26 cellular contexts compared by ENCODE assay signal in the genomic region with DNA sequence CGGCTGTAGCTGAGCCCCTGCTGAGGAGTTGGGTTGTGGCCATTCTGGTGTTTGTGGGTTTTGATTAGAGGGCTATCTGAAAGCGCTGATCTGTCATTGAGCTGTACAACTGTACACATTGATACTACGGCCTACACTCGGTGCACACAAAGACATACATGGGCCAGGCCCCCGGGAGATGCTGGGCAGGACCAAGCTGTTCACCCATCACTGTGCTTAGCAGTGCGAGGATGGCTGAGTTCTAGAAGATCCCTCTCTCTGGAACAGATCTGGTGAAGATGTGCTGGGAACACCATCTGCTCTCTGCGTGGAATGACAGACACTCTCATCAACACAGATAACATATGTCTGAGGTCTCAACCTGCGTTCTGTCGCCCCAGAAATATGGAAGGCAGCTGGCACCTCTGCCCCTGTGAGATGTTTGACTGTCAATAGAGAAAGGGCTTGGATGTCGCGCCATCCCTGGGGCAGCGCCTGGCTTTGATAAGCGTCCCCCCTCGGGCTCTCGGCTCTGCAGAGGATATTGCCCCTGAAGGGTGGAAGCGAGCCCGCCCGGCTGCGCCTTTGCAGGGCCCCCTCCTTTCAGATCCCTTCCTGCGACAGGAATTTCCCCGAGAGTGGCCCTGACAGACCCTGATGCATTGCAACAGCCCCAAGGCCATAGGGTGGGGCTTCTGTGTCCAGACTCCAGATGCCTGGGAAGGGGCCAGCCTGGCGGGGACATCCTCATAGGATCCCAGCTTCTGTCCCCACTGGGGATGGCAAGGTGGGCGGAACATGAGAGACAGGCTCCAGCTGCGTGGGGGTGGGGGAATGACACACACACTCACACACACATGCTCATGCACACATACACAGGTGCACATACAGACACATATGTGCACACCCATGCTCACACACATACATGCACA.
DNase-seq lines count a peak whose midpoint lies in the region; ATAC-seq, FAIRE-seq and TF ChIP-seq lines count a peak whose summit lies in the region.
"Had no signal": no experiment of that assay in that cellular context is flagged by ENCODE, and none has a peak within 500 bp of the region (broad histone marks: within the 10 kb centered on the region; RNA-seq: fewer than 3 reads in every experiment).

No MANE protein-coding gene starts in this region.

- H3K9me3 Mint-ChIP-seq in naive thymus-derived CD4-positive, alpha-beta T cell, result peaks cover 0 to 8% (median 0%) of the 10 kb centered on the region in 11 donors
- H3K9me3 Mint-ChIP-seq in naive thymus-derived CD8-positive, alpha-beta T cell, result peaks cover 0 to 2% (median 0%) of the 10 kb centered on the region in 9 donors
- H3K9me3 Mint-ChIP-seq: activated naive CD8-positive, alpha-beta T cell treated with anti-CD3 and anti-CD28 coated beads, Interleukin-2, amount 50 U/mL, for 24 hours; central memory CD8-positive, alpha-beta T cell; stimulated activated effector memory CD8-positive, alpha-beta T cell treated with anti-CD3 and anti-CD28 coated beads, Interleukin-12 subunit alpha, Interleukin-12 subunit beta, amount 100 ng/mL, for 72 hours had no signal

- 0 out of 2 replicates have a peak overlapping the region, but pooled peaks have one; percentile 27 for H2BK5ac ChIP-seq in H1 (ENCODE audit: low read depth, low read length)

- H3K4me1 ChIP-seq in H1 (replicated peaks in 1 of 4; ENCODE audit: control insufficient read depth in 3 of 4, insufficient read depth in 4 of 4, low read length in 3 of 4) (no peaks in the 10 kb centered on the region), osteoblast (ENCODE audit: insufficient read depth, low read length) (peaks cover 22% of the 10 kb centered on the region)
- H3K4me1 ChIP-seq in naive thymus-derived CD4-positive, alpha-beta T cell (ENCODE audit: control insufficient read depth in 2 of 2, insufficient read depth in 2 of 2, low read length in 2 of 2), result no peaks in the 10 kb centered on the region
- H3K4me1 ChIP-seq: gastroesophageal sphincter, left lung, pancreas had no signal

- 91% methylated on average over 21 of the region's 24 CpGs; no CpG with 5 or more reads in 1 of the 2 experiments for WGBS in H1 (ENCODE audit: extremely low coverage in 1 of 2, insufficient coverage in 1 of 2, insufficient read length in 1 of 2, insufficient replicate concordance in 2 of 2, low coverage in 1 of 2, low lambda C conversion rate in 2 of 2, missing lambda C conversion rate in 1 of 2), 2 experiments

- no peak overlapping the region for H2AK5ac ChIP-seq in H1 (ENCODE audit: low read depth, low read length)

- H3K27me3 Mint-ChIP-seq in naive thymus-derived CD4-positive, alpha-beta T cell, result peaks cover 0 to 30% (median 21%) of the 10 kb centered on the region in 5 donors
- H3K27me3 Mint-ChIP-seq in naive thymus-derived CD8-positive, alpha-beta T cell, result peaks cover 8 to 30% (median 21%) of the 10 kb centered on the region in 5 donors

- TF ChIP-seq POLR2A in H1 (IDR thresholded peaks at IDR 0.05; ENCODE audit: control extremely low read depth in 1 of 2, low read depth in 2 of 2, low read length in 2 of 2), result no peak

- H3K4me3 ChIP-seq in H1 (ENCODE audit: extremely low read depth in 1 of 4, insufficient read depth in 2 of 4, low read depth in 3 of 4, low read length in 4 of 4) (no peak overlapping the region), osteoblast (ENCODE audit: insufficient read depth, low read length) (no peak overlapping the region)
- H3K4me3 ChIP-seq in naive thymus-derived CD4-positive, alpha-beta T cell (ENCODE audit: low read length), result no peak overlapping the region
- H3K4me3 ChIP-seq: gastroesophageal sphincter, left lung, pancreas had no signal

- no peak overlapping the region for H3K27ac Mint-ChIP-seq in naive thymus-derived CD4-positive, alpha-beta T cell
- no peak overlapping the region for H3K27ac Mint-ChIP-seq in naive thymus-derived CD8-positive, alpha-beta T cell
- H3K27ac Mint-ChIP-seq: activated CD8-positive, alpha-beta T cell treated with anti-CD3 and anti-CD28 coated beads, Interleukin-2, amount 10 ng/mL, durations not matched to agents 7 days and 5 days; activated naive CD8-positive, alpha-beta T cell treated with anti-CD3 and anti-CD28 coated beads, Interleukin-2, amount 50 U/mL, for 24 hours; stimulated activated effector memory CD8-positive, alpha-beta T cell treated with anti-CD3 and anti-CD28 coated beads, Interleukin-12 subunit alpha, Interleukin-12 subunit beta, amount 100 ng/mL, for 72 hours had no signal

- H2AFZ ChIP-seq in H1 (ENCODE audit: low read length), result no peak overlapping the region
- H2AFZ ChIP-seq in osteoblast (ENCODE audit: low read length), result no peak overlapping the region

- H2BK12ac ChIP-seq in H1 (ENCODE audit: low read depth, low read length), result no peak overlapping the region

- TF ChIP-seq CTCF in H1 (IDR thresholded peaks at IDR 0.05; ENCODE audit: control extremely low read depth in 1 of 3, insufficient read depth in 1 of 3, low read depth in 1 of 3, low read length in 3 of 3) (no peak), osteoblast (IDR thresholded peaks at IDR 0.05; ENCODE audit: extremely low read depth, low read depth, low read length) (no peak)

- H3K27ac ChIP-seq in H1 (ENCODE audit: low read depth, low read length) (no peak overlapping the region), osteoblast (ENCODE audit: low read depth, low read length) (no peak overlapping the region)
- no peak overlapping the region for H3K27ac ChIP-seq in naive thymus-derived CD4-positive, alpha-beta T cell (ENCODE audit: low read depth, low read length)
- H3K27ac ChIP-seq: gastroesophageal sphincter, left lung, pancreas had no signal

- H3K4me2 ChIP-seq in H1 (ENCODE audit: insufficient read depth in 1 of 2, low read depth in 2 of 2, low read length in 2 of 2) (no peak overlapping the region), osteoblast (ENCODE audit: insufficient read depth, low read length) (no peak overlapping the region)

- H3K9ac ChIP-seq in H1 (replicated peaks in 1 of 4; ENCODE audit: extremely low read depth in 1 of 4, low read depth in 3 of 4, low read length in 3 of 4), result no peak overlapping the region

- FAIRE-seq in H1 (lab: Jason Lieb, UNC), result no peak
- FAIRE-seq: pancreas, TTC549 had no signal

- H3K79me1 ChIP-seq in H1 (ENCODE audit: low read depth, low read length), result no peaks in the 10 kb centered on the region

- no peak overlapping the region for H3K4ac ChIP-seq in H1 (replicated peaks; ENCODE audit: insufficient read length, low read depth, low read length)

- H4K91ac ChIP-seq in H1 (replicated peaks; ENCODE audit: insufficient read length, low read length), result no peak overlapping the region

- no peak for TF ChIP-seq EP300 in H1 (IDR thresholded peaks at IDR 0.05; ENCODE audit: borderline replicate concordance in 1 of 2, low read depth in 2 of 2, low read length in 2 of 2)

- DNase-seq in ELF-1 (ENCODE audit: low read depth, low spot score) (peak; percentile 59), NCI-H524 (lab: John Stamatoyannopoulos, UW) (peak; percentile 70 to 92), H1 (ENCODE audit: low read depth in 1 of 2, low spot score in 2 of 2) (no peak), osteoblast (ENCODE audit: insufficient read length, low spot score, missing footprints) (peak; percentile 35), D341Med (ENCODE audit: low spot score) (no peak), RPMI8226 (no peak)
- DNase-seq in naive thymus-derived CD4-positive, alpha-beta T cell, result no peak
- DNase-seq in naive thymus-derived CD8-positive, alpha-beta T cell, result no peak
- DNase-seq: activated CD4-positive, alpha-beta T cell treated with anti-CD3 and anti-CD28 coated beads for 1 hour; activated CD8-positive, alpha-beta T cell treated with anti-CD3 and anti-CD28 coated beads, Interleukin-2, amount 10 ng/mL, durations not matched to agents 7 days and 5 days; activated gamma-delta T cell; activated naive CD8-positive, alpha-beta T cell treated with anti-CD3 and anti-CD28 coated beads, Interleukin-2, amount 50 U/mL, for 24 hours; Calu3; DND-41; hippocampal formation; NCI-H1436; NCI-H69; stimulated activated CD4-positive, alpha-beta T cell treated with anti-CD3 and anti-CD28 coated beads, Interleukin-4, amount 100 ng/mL, for 24 hours; substantia nigra had no signal

- intact Hi-C loops in naive thymus-derived CD4-positive, alpha-beta T cell (cut with micrococcal nuclease), result no loop called here

- H4K5ac ChIP-seq in H1 (ENCODE audit: insufficient read length, low read depth, low read length), result no peak overlapping the region

- no peak overlapping the region for H3K23ac ChIP-seq in H1 (ENCODE audit: insufficient read length)

- no peak for ATAC-seq in naive thymus-derived CD4-positive, alpha-beta T cell
- no peak for ATAC-seq in naive thymus-derived CD8-positive, alpha-beta T cell
- ATAC-seq: activated CD8-positive, alpha-beta T cell treated with anti-CD3 and anti-CD28 coated beads, Interleukin-2, amount 10 ng/mL, durations not matched to agents 7 days and 5 days; activated naive CD8-positive, alpha-beta T cell treated with anti-CD3 and anti-CD28 coated beads, Interleukin-2, amount 50 U/mL, for 24 hours; gastroesophageal sphincter; left lung; Panc1; pancreas; stimulated activated effector memory CD8-positive, alpha-beta T cell treated with anti-CD3 and anti-CD28 coated beads, Interleukin-12 subunit alpha, Interleukin-12 subunit beta, amount 100 ng/mL, for 72 hours had no signal

- H3K9me3 ChIP-seq in H1 (ENCODE audit: insufficient read depth in 2 of 2, low read depth in 1 of 2, low read length in 1 of 2) (peaks cover 7 to 18% of the 10 kb centered on the region in 2 experiments; a peak in 3 of 4 replicates), osteoblast (ENCODE audit: low read depth, low read length) (no peaks in the 10 kb centered on the region)
- H3K9me3 ChIP-seq in naive thymus-derived CD4-positive, alpha-beta T cell (ENCODE audit: control insufficient read depth in 2 of 3, low read length in 3 of 3), result no peaks in the 10 kb centered on the region
- H3K9me3 ChIP-seq: gastroesophageal sphincter, left lung, pancreas had no signal

- no peaks in the 10 kb centered on the region for H3K36me3 Mint-ChIP-seq in naive thymus-derived CD4-positive, alpha-beta T cell
- H3K36me3 Mint-ChIP-seq in naive thymus-derived CD8-positive, alpha-beta T cell, result no peaks in the 10 kb centered on the region
- H3K36me3 Mint-ChIP-seq: stimulated activated effector memory CD8-positive, alpha-beta T cell treated with anti-CD3 and anti-CD28 coated beads, Interleukin-12 subunit alpha, Interleukin-12 subunit beta, amount 100 ng/mL, for 72 hours had no signal

- POLR2A ChIA-PET in H1 (lab: Charles Lee; ENCODE audit: partially characterized antibody), result no interaction called here
- POLR2A ChIA-PET in naive thymus-derived CD4-positive, alpha-beta T cell (lab: Charles Lee), result no interaction called here
- POLR2A ChIA-PET in naive thymus-derived CD8-positive, alpha-beta T cell (lab: Charles Lee), result no interaction called here

- H3K27me3 ChIP-seq in H1 (replicated peaks in 1 of 4; ENCODE audit: control insufficient read depth in 3 of 4, extremely low read depth in 1 of 4, insufficient read depth in 3 of 4, low read length in 3 of 4), result no peaks in the 10 kb centered on the region
- H3K27me3 ChIP-seq in osteoblast (ENCODE audit: insufficient read depth, low read length), result no peaks in the 10 kb centered on the region
- no peaks in the 10 kb centered on the region for H3K27me3 ChIP-seq in naive thymus-derived CD4-positive, alpha-beta T cell (ENCODE audit: control insufficient read depth in 2 of 2, insufficient read depth in 2 of 2, low read length in 2 of 2)
- H3K27me3 ChIP-seq: pancreas had no signal

- H4K20me1 ChIP-seq in H1 (replicated peaks in 1 of 2; ENCODE audit: control insufficient read depth in 1 of 2, insufficient read depth in 2 of 2, low read length in 2 of 2), result peaks cover 0 to 3% of the 10 kb centered on the region in 2 experiments
- H4K20me1 ChIP-seq in osteoblast (ENCODE audit: insufficient read depth, low read length), result no peaks in the 10 kb centered on the region

- no peak overlapping the region for H3K56ac ChIP-seq in H1 (replicated peaks; ENCODE audit: insufficient read length, low read depth, low read length)

- H3K4me3 Mint-ChIP-seq in naive thymus-derived CD4-positive, alpha-beta T cell, result no peak overlapping the region
- no peak overlapping the region for H3K4me3 Mint-ChIP-seq in naive thymus-derived CD8-positive, alpha-beta T cell
- H3K4me3 Mint-ChIP-seq: activated CD8-positive, alpha-beta T cell treated with anti-CD3 and anti-CD28 coated beads, Interleukin-2, amount 10 ng/mL, durations not matched to agents 7 days and 5 days; activated naive CD8-positive, alpha-beta T cell treated with anti-CD3 and anti-CD28 coated beads, Interleukin-2, amount 50 U/mL, for 24 hours; central memory CD8-positive, alpha-beta T cell; stimulated activated effector memory CD8-positive, alpha-beta T cell treated with anti-CD3 and anti-CD28 coated beads, Interleukin-12 subunit alpha, Interleukin-12 subunit beta, amount 100 ng/mL, for 72 hours had no signal

- H3K18ac ChIP-seq in H1 (ENCODE audit: extremely low read depth, low read length), result no peak overlapping the region

- peaks cover 5% of the 10 kb centered on the region; the same call in 1 of the 2 replicates for H3K23me2 ChIP-seq in H1 (ENCODE audit: low read depth, low read length)

- no peaks in the 10 kb centered on the region for H3K79me2 ChIP-seq in H1 (ENCODE audit: control insufficient read depth in 1 of 2, insufficient read depth in 2 of 2, low read length in 2 of 2)
- no peaks in the 10 kb centered on the region for H3K79me2 ChIP-seq in osteoblast (ENCODE audit: insufficient read depth, low read length)

- H2BK15ac ChIP-seq in H1 (ENCODE audit: low read length), result no peak overlapping the region

- H2BK120ac ChIP-seq in H1 (replicated peaks; ENCODE audit: low read depth, low read length), result no peak overlapping the region

- H3K36me3 ChIP-seq in H1 (ENCODE audit: control insufficient read depth in 2 of 4, insufficient read depth in 4 of 4, low read length in 3 of 4) (no peaks in the 10 kb centered on the region), osteoblast (ENCODE audit: insufficient read depth, low read length) (no peaks in the 10 kb centered on the region)
- H3K36me3 ChIP-seq in naive thymus-derived CD4-positive, alpha-beta T cell (ENCODE audit: control insufficient read depth in 2 of 3, insufficient read depth in 3 of 3, low read length in 3 of 3), result no peaks in the 10 kb centered on the region
- H3K36me3 ChIP-seq: gastroesophageal sphincter, left lung, pancreas had no signal

- CTCF ChIA-PET in H1 (lab: Charles Lee; ENCODE audit: partially characterized antibody), result interaction anchor here (0.8 to 1.2 kb wide), 3 partner anchors 8 to 34 kb away, joined by 3 to 6 read pairs (median 3); no protein-coding TSS in a partner anchor
- CTCF ChIA-PET in naive thymus-derived CD4-positive, alpha-beta T cell (lab: Charles Lee), result no interaction called here

- no peak overlapping the region for H2BK20ac ChIP-seq in H1 (ENCODE audit: low read length)

- H4K8ac ChIP-seq in H1 (ENCODE audit: extremely low read depth, insufficient read depth, low read length), result no peak overlapping the region

- H3K4me1 Mint-ChIP-seq in naive thymus-derived CD4-positive, alpha-beta T cell, result peaks cover 0 to 7% (median 0%) of the 10 kb centered on the region in 7 donors
- peaks cover 0 to 5% (median 0%) of the 10 kb centered on the region in 4 donors for H3K4me1 Mint-ChIP-seq in naive thymus-derived CD8-positive, alpha-beta T cell
- H3K4me1 Mint-ChIP-seq: activated naive CD8-positive, alpha-beta T cell treated with anti-CD3 and anti-CD28 coated beads, Interleukin-2, amount 50 U/mL, for 24 hours; central memory CD8-positive, alpha-beta T cell; stimulated activated effector memory CD8-positive, alpha-beta T cell treated with anti-CD3 and anti-CD28 coated beads, Interleukin-12 subunit alpha, Interleukin-12 subunit beta, amount 100 ng/mL, for 72 hours had no signal

- H3K14ac ChIP-seq in H1 (ENCODE audit: insufficient read length), result no peak overlapping the region

- no peak for TF ChIP-seq RAD21 in H1 (IDR thresholded peaks at IDR 0.05 in 1 of 2, conservative IDR thresholded peaks at IDR 0.05 in 1 of 2; ENCODE audit: low read depth in 2 of 2, low read length in 2 of 2)

Comparison
In these comparisons a context has a peak if more than half of its experiments do, and no peak if none do; other contexts are left out.
1. DNase-seq: peak in ELF-1 (single experiment), NCI-H524 (2 of 2) and osteoblast (single experiment); none in H1 (0 of 2), naive thymus-derived CD4-positive, alpha-beta T cell (0 of 9), D341Med (single experiment), naive thymus-derived CD8-positive, alpha-beta T cell (0 of 10) and RPMI8226 (single experiment).